25 cellular contexts compared by ENCODE assay signal in the genomic region with DNA sequence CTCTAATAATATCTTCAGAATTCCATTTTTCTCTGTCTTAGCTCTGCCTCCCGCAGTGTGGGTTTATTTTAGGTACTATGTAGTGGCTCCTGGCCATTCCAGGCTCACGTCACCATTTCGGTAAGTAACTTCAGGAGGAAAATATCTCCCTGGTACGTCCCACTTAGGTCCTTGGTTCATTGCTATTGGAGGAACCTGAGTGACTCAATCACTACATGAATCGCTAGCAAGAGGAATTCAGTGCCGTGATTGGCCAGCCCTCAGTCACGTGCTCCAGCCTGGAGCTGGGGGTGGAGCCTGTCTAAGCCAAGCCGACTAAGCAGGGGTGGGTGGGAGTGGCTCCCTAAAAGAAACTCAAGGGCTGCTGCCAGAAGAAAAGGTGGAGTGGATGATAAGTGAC.
DNase-seq lines count a peak whose midpoint lies in the region; ATAC-seq and TF ChIP-seq lines count a peak whose summit lies in the region.
"Had no signal": no experiment of that assay in that cellular context is flagged by ENCODE, and none has a peak within 500 bp of the region (broad histone marks: within the 10 kb centered on the region; RNA-seq: fewer than 3 reads in every experiment).

No MANE protein-coding gene starts in this region.

- H3K27me3 ChIP-seq in stomach, result peaks cover 0 to 18% (median 0%) of the 10 kb centered on the region in 3 donors
- H3K27me3 ChIP-seq: breast epithelium had no signal

- intact Hi-C loops in left ventricle myocardium superior (cut with micrococcal nuclease), result no loop called here
- intact Hi-C loops in activated naive CD4-positive, alpha-beta T cell treated with anti-CD3 and anti-CD28 coated beads for 36 hours (cut with micrococcal nuclease), result no loop called here
- intact Hi-C loops in stomach (cut with DNase I; ENCODE audit: low total_unique reads), result no loop called here

- no peak for TF ChIP-seq EP300 in stomach (IDR thresholded peaks at IDR 0.05)

- peak; percentile 0 for DNase-seq in stimulated activated naive CD4-positive, alpha-beta T cell treated with Interleukin-2 at 50 U/mL for 16 hours (lab: John Stamatoyannopoulos, UW)
- no peak for DNase-seq in stimulated activated naive CD4-positive, alpha-beta T cell (lab: John Stamatoyannopoulos, UW)
- peak; percentile 4 for DNase-seq in RPMI7951 (ENCODE audit: low read depth)
- no peak for DNase-seq in left ventricle myocardium superior
- DNase-seq in activated naive CD4-positive, alpha-beta T cell treated with anti-CD3 and anti-CD28 coated beads for 36 hours, result no peak
- DNase-seq in stomach, result no peak
- no peak for DNase-seq in hepatic stellate cell (ENCODE audit: low spot score)
- DNase-seq in NCI-H2081 (lab: John Stamatoyannopoulos, UW), result no peak
- DNase-seq: activated CD4-positive, alpha-beta T cell treated with anti-CD3 and anti-CD28 coated beads, Interleukin-2, amount 50 U/mL, for 4 hours; activated T-cell treated with anti-CD3 and anti-CD28 coated beads, Interleukin-2, amount 50 U/mL, for 72 hours; Caco-2; GDM1; KG1; NCI-H1092 treated with DMSO at 0.1 percent for 48 hours; NCI-H2107; NCI-H526; PC-3; retina; SK-N-SH had no signal

- no peaks in the 10 kb centered on the region for H3K4me1 ChIP-seq in stomach
- H3K4me1 ChIP-seq: breast epithelium, Caco-2, esophagus muscularis mucosa had no signal

- H3K27ac ChIP-seq in stomach, result no peak overlapping the region
- H3K27ac ChIP-seq: breast epithelium, esophagus muscularis mucosa had no signal

- CTCF ChIA-PET in activated naive CD4-positive, alpha-beta T cell treated with anti-CD3 and anti-CD28 coated beads for 36 hours (lab: Charles Lee), result interaction anchor here (0.6 kb wide), 1 partner anchor 354 kb away, joined by 3 read pairs; no protein-coding TSS in a partner anchor

- peak; percentile 82 for ATAC-seq in left ventricle myocardium superior
- ATAC-seq: activated T-cell treated with anti-CD3 and anti-CD28 coated beads, Interleukin-2, amount 50 U/mL, for 72 hours; PC-3 had no signal

- H3K4me3 Mint-ChIP-seq in activated naive CD4-positive, alpha-beta T cell treated with anti-CD3 and anti-CD28 coated beads for 36 hours, result no peak overlapping the region
- H3K4me3 Mint-ChIP-seq: activated naive CD8-positive, alpha-beta T cell; activated T-cell treated with anti-CD3 and anti-CD28 coated beads, Interleukin-2, amount 50 U/mL, for 72 hours; mesothelial cell of epicardium; neural crest cell; stimulated activated naive CD8-positive, alpha-beta T cell treated with anti-CD3 and anti-CD28 coated beads, Interleukin-15, Interleukin-2, amounts not matched to agents 100 ng/mL and 50 ng/mL, for 24 hours had no signal

- H3K4me1 Mint-ChIP-seq in activated naive CD4-positive, alpha-beta T cell treated with anti-CD3 and anti-CD28 coated beads for 36 hours (ENCODE audit: low read depth), result peaks cover 15% of the 10 kb centered on the region
- H3K4me1 Mint-ChIP-seq: mesothelial cell of epicardium, neural crest cell had no signal

- 90 to 94% (median 92%) methylated on average over 8 of the region's 8 CpGs for WGBS in stomach, 5 donors

- no peaks in the 10 kb centered on the region for H3K9me3 Mint-ChIP-seq in activated naive CD4-positive, alpha-beta T cell treated with anti-CD3 and anti-CD28 coated beads for 36 hours
- H3K9me3 Mint-ChIP-seq: mesothelial cell of epicardium; neural crest cell; stimulated activated naive CD8-positive, alpha-beta T cell treated with anti-CD3 and anti-CD28 coated beads, Interleukin-15, Interleukin-2, amounts not matched to agents 100 ng/mL and 50 ng/mL, for 24 hours had no signal

- no peak overlapping the region for H3K4me3 ChIP-seq in stomach
- H3K4me3 ChIP-seq: breast epithelium, esophagus muscularis mucosa had no signal

- H3K27me3 Mint-ChIP-seq in activated naive CD4-positive, alpha-beta T cell treated with anti-CD3 and anti-CD28 coated beads for 36 hours (ENCODE audit: low read depth), result no peaks in the 10 kb centered on the region
- H3K27me3 Mint-ChIP-seq: activated naive CD8-positive, alpha-beta T cell; stimulated activated naive CD8-positive, alpha-beta T cell treated with anti-CD3 and anti-CD28 coated beads, Interleukin-15, Interleukin-2, amounts not matched to agents 100 ng/mL and 50 ng/mL, for 24 hours had no signal

- no peak for TF ChIP-seq POLR2A in stomach (IDR thresholded peaks at IDR 0.05)

- no peaks in the 10 kb centered on the region for H3K9me3 ChIP-seq in stomach
- H3K9me3 ChIP-seq: breast epithelium, Caco-2, esophagus muscularis mucosa, SK-N-SH had no signal

- H3K36me3 Mint-ChIP-seq in activated naive CD4-positive, alpha-beta T cell treated with anti-CD3 and anti-CD28 coated beads for 36 hours (ENCODE audit: low read depth), result no peaks in the 10 kb centered on the region
- H3K36me3 Mint-ChIP-seq: mesothelial cell of epicardium had no signal

- no peak overlapping the region for H3K27ac Mint-ChIP-seq in activated naive CD4-positive, alpha-beta T cell treated with anti-CD3 and anti-CD28 coated beads for 36 hours
- H3K27ac Mint-ChIP-seq: mesothelial cell of epicardium; stimulated activated naive CD8-positive, alpha-beta T cell treated with anti-CD3 and anti-CD28 coated beads, Interleukin-15, Interleukin-2, amounts not matched to agents 100 ng/mL and 50 ng/mL, for 24 hours had no signal

- H3K36me3 ChIP-seq in stomach, result no peaks in the 10 kb centered on the region
- H3K36me3 ChIP-seq: breast epithelium, esophagus muscularis mucosa had no signal

- no peak for TF ChIP-seq CTCF in stomach (IDR thresholded peaks at IDR 0.05)

Comparison
In these comparisons a context has a peak if more than half of its experiments do, and no peak if none do; other contexts are left out.
1. DNase-seq: peak in stimulated activated naive CD4-positive, alpha-beta T cell treated with Interleukin-2 at 50 U/mL for 16 hours (single experiment) and RPMI7951 (single experiment); none in stimulated activated naive CD4-positive, alpha-beta T cell (0 of 6), left ventricle myocardium superior (single experiment), activated naive CD4-positive, alpha-beta T cell treated with anti-CD3 and anti-CD28 coated beads for 36 hours (single experiment), stomach (single experiment), hepatic stellate cell (single experiment) and NCI-H2081 (0 of 2).